ENCODE assay signal across 23 cellular contexts in genomic region chr3:70067860-70068479, GRCh38.
A peak's percentile ranks its signal among the peaks of the same experiment; 100 is the strongest.
DNase-seq lines count a peak whose midpoint lies in the region; ATAC-seq and TF ChIP-seq lines count a peak whose summit lies in the region.
"Had no signal": no experiment of that assay in that cellular context is flagged by ENCODE, and none has a peak within 500 bp of the region (broad histone marks: within the 10 kb centered on the region; RNA-seq: fewer than 3 reads in every experiment).

No MANE protein-coding gene starts in this region.

- H3K27ac ChIP-seq in dorsolateral prefrontal cortex = peak overlapping the region in 31 of 59 donors; percentile 2 to 74 (median 35)
- H3K27ac ChIP-seq in psoas muscle = no peak overlapping the region
- H3K27ac ChIP-seq: colonic mucosa, upper lobe of right lung had no signal

- H3K36me3 ChIP-seq in psoas muscle (ENCODE audit: insufficient read depth in 1 of 2, low read depth in 1 of 2) = no peaks in the 10 kb centered on the region
- H3K36me3 ChIP-seq: colonic mucosa, upper lobe of right lung had no signal

- DNase-seq in Daoy (ENCODE audit: low read depth) = peak; percentile 25
- DNase-seq in OCI-M1 (lab: John Stamatoyannopoulos, UW) = peak; percentile 57
- DNase-seq in dorsolateral prefrontal cortex = no peak
- DNase-seq in non-pigmented ciliary epithelial cell (ENCODE audit: low read depth) = peak; percentile 48
- no peak for DNase-seq in EL
- no peak for DNase-seq in amygdala (lab: John Stamatoyannopoulos, UW)
- DNase-seq in psoas muscle = no peak
- DNase-seq: ACHN; CD4-positive, alpha-beta memory T cell; colonic mucosa; DMS53; glutamatergic neuron; immature natural killer cell; mesenchymal stem cell; NCI-H187; NCI-H446; SHP77; stimulated activated CD4-positive, alpha-beta T cell treated with anti-CD3 and anti-CD28 coated beads, Interleukin-12 subunit alpha, Interleukin-12 subunit beta, amount 100 ng/mL, for 4 hours; upper lobe of right lung had no signal

- WGBS in psoas muscle, 3 donors = 70 to 85% (median 81%) methylated on average over 6 of the region's 6 CpGs

- intact Hi-C loops in dorsolateral prefrontal cortex (cut with DNase I) (loop anchor here (10.0 kb wide), 4 partner anchors 63 to 1587 kb away; partner anchors contain the start of gene FOXP1 (in 1 of the 2)), psoas muscle (cut with DNase I) (loop anchor here in 1 of 2 donors (10.0 kb wide), 1 partner anchor 1587 kb away; no protein-coding TSS in a partner anchor)

- TF ChIP-seq CTCF in dorsolateral prefrontal cortex (IDR thresholded peaks at IDR 0.05 in 54 of 56, conservative IDR thresholded peaks at IDR 0.05 in 2 of 56; ENCODE audit: low read depth in 1 of 56, partially characterized antibody in 56 of 56) = no peak
- no peak for TF ChIP-seq CTCF in psoas muscle (IDR thresholded peaks at IDR 0.05)

- ATAC-seq in GM18867 (IDR thresholded peaks at IDR 0.05; ENCODE audit: unreplicated experiment) (no peak), psoas muscle (no peak)
- ATAC-seq: activated CD4-positive, CD25-positive, alpha-beta regulatory T cell treated with anti-CD3 and anti-CD28 coated beads, Interleukin-2, amount 50 U/mL, for 24 hours; natural killer cell treated with Interleukin-12 subunit alpha and Interleukin-12 subunit beta and Interleukin-15 and Interleukin-18, amount 100 ng/mL, for 72 hours; stimulated activated memory B cell treated with anti-CD40 and anti-IgM and Interleukin-4, amounts not matched to agents 10 μg/mL and 1 μg/mL and 100 μg/mL, for 72 hours; upper lobe of right lung had no signal

- H3K27me3 ChIP-seq in dorsolateral prefrontal cortex (peaks cover 0 to 9% (median 0%) of the 10 kb centered on the region in 45 donors), psoas muscle (ENCODE audit: insufficient read depth in 3 of 3, low read length in 2 of 3) (peaks cover 0 to 3% (median 0%) of the 10 kb centered on the region in 3 donors)
- H3K27me3 ChIP-seq: colonic mucosa had no signal

- H3K9me3 ChIP-seq in psoas muscle = no peaks in the 10 kb centered on the region
- H3K9me3 ChIP-seq: colonic mucosa, upper lobe of right lung had no signal

- H3K4me1 ChIP-seq in psoas muscle = no peaks in the 10 kb centered on the region
- H3K4me1 ChIP-seq: colonic mucosa, upper lobe of right lung had no signal

- H3K4me3 ChIP-seq in dorsolateral prefrontal cortex = no peak overlapping the region
- H3K4me3 ChIP-seq in psoas muscle = no peak overlapping the region
- H3K4me3 ChIP-seq: colonic mucosa, upper lobe of right lung had no signal

Comparison
In these comparisons a context has a peak if more than half of its experiments do, and no peak if none do; other contexts are left out.
1. DNase-seq: peak in Daoy (single experiment), OCI-M1 (single experiment) and non-pigmented ciliary epithelial cell (single experiment); none in dorsolateral prefrontal cortex (0 of 10), EL (single experiment), amygdala (0 of 56) and psoas muscle (0 of 2).